In the genomic region with DNA sequence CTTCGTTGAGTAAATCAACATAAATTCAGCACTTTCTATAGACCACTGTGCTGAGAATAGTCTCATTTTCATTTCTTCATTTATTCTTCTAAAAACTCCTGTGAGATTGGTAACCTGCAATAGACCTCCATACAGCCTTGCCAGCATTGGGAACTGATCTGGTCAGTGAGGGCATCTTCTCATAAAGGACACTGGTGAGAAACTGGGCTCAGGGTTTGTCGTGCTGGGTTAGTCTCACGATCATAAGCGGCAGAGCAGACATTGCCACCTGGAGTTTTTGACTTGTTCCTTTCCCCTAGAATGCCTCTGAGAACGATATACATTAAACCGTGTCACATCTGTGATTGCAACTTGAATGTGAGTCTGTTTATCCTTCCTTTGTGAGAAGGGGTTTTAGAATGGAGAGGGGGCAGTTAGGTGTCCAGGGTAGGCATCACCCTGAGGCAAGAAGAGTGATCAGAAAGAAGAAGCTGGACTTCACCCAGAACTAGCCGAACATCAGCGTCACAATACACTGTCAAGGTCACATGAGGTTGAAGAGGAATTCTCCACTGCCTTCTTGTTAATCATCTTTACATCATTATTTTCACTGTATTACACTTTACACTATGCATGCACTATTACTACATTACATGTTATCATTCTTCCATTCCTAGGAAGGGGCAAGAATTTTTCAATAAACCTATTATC, we compare ENCODE assay signal across 1 cellular context.
TF ChIP-seq lines count a peak whose summit lies in the region.

No MANE protein-coding gene starts in this region.

TF ChIP-seq in GM23338, 12 proteins besides CTCF, POLR2A, EP300 and RAD21 (continued from another document):
- TF ChIP-seq, protein P1, sequence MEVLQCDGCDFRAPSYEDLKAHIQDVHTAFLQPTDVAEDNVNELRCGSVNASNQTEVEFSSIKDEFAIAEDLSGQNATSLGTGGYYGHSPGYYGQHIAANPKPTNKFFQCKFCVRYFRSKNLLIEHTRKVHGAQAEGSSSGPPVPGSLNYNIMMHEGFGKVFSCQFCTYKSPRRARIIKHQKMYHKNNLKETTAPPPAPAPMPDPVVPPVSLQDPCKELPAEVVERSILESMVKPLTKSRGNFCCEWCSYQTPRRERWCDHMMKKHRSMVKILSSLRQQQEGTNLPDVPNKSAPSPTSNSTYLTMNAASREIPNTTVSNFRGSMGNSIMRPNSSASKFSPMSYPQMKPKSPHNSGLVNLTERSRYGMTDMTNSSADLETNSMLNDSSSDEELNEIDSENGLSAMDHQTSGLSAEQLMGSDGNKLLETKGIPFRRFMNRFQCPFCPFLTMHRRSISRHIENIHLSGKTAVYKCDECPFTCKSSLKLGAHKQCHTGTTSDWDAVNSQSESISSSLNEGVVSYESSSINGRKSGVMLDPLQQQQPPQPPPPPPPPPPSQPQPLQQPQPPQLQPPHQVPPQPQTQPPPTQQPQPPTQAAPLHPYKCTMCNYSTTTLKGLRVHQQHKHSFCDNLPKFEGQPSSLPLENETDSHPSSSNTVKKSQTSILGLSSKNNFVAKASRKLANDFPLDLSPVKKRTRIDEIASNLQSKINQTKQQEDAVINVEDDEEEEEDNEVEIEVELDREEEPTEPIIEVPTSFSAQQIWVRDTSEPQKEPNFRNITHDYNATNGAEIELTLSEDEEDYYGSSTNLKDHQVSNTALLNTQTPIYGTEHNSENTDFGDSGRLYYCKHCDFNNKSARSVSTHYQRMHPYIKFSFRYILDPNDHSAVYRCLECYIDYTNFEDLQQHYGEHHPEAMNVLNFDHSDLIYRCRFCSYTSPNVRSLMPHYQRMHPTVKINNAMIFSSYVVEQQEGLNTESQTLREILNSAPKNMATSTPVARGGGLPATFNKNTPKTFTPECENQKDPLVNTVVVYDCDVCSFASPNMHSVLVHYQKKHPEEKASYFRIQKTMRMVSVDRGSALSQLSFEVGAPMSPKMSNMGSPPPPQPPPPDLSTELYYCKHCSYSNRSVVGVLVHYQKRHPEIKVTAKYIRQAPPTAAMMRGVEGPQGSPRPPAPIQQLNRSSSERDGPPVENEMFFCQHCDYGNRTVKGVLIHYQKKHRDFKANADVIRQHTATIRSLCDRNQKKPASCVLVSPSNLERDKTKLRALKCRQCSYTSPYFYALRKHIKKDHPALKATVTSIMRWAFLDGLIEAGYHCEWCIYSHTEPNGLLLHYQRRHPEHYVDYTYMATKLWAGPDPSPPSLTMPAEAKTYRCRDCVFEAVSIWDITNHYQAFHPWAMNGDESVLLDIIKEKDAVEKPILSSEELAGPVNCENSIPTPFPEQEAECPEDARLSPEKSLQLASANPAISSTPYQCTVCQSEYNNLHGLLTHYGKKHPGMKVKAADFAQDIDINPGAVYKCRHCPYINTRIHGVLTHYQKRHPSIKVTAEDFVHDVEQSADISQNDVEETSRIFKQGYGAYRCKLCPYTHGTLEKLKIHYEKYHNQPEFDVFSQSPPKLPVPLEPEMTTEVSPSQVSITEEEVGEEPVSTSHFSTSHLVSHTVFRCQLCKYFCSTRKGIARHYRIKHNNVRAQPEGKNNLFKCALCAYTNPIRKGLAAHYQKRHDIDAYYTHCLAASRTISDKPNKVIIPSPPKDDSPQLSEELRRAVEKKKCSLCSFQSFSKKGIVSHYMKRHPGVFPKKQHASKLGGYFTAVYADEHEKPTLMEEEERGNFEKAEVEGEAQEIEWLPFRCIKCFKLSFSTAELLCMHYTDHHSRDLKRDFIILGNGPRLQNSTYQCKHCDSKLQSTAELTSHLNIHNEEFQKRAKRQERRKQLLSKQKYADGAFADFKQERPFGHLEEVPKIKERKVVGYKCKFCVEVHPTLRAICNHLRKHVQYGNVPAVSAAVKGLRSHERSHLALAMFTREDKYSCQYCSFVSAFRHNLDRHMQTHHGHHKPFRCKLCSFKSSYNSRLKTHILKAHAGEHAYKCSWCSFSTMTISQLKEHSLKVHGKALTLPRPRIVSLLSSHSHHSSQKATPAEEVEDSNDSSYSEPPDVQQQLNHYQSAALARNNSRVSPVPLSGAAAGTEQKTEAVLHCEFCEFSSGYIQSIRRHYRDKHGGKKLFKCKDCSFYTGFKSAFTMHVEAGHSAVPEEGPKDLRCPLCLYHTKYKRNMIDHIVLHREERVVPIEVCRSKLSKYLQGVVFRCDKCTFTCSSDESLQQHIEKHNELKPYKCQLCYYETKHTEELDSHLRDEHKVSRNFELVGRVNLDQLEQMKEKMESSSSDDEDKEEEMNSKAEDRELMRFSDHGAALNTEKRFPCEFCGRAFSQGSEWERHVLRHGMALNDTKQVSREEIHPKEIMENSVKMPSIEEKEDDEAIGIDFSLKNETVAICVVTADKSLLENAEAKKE (CRISPR knock-in tag; IDR thresholded peaks at IDR 0.05), result no peak
- TF ChIP-seq POLR2AphosphoS5 (IDR thresholded peaks at IDR 0.05; ENCODE audit: low read depth), result no peak
- no peak for TF ChIP-seq JUNB (IDR thresholded peaks at IDR 0.05; ENCODE audit: unreplicated experiment)
